ENCODE assay signal across 8 cellular contexts in genomic region chr15:56918907-56919707, GRCh38. TPM values are rescaled to one million over a fixed set of nuclear protein-coding genes. Genes with fewer than 3 reads are reported as not detected.
DNase-seq lines count a peak whose midpoint lies in the region; ATAC-seq and TF ChIP-seq lines count a peak whose summit lies in the region.

No MANE protein-coding gene starts in this region.

- ATAC-seq in GM21825 (IDR thresholded peaks at IDR 0.05; ENCODE audit: unreplicated experiment), result peak; percentile 29

- peaks cover 45% of the 10 kb centered on the region for H4K20me1 ChIP-seq in Loucy (ENCODE audit: insufficient read depth, low read length, poor library complexity, severe bottlenecking)

- peak overlapping the region; percentile 94 for H3K27ac ChIP-seq in layer of hippocampus (ENCODE audit: low read depth, low read length)

- H2AFZ ChIP-seq in Loucy (ENCODE audit: low read length), result peak overlapping the region; percentile 87

- peak overlapping the region; percentile 74 for H3K4me2 ChIP-seq in Loucy (ENCODE audit: low read depth, low read length, poor library complexity, severe bottlenecking)

- H3K27me3 ChIP-seq in Loucy (ENCODE audit: insufficient read depth, low read length, poor library complexity, severe bottlenecking) (no peaks in the 10 kb centered on the region), layer of hippocampus (ENCODE audit: control insufficient read depth, insufficient read depth, low read length) (no peaks in the 10 kb centered on the region)

- H3K9me3 ChIP-seq in Loucy (ENCODE audit: insufficient read depth, low read depth, low read length), result no peaks in the 10 kb centered on the region

- peak overlapping the region; percentile 98 for H3K4me3 ChIP-seq in GM08714 (ENCODE audit: low read length)
- peak overlapping the region; percentile 95 for H3K4me3 ChIP-seq in Loucy (ENCODE audit: low read length, poor library complexity, severe bottlenecking)

- no peak for TF ChIP-seq CTCF in Loucy (conservative IDR thresholded peaks at IDR 0.05; ENCODE audit: low read length)

- peaks cover 46% of the 10 kb centered on the region for H3K4me1 ChIP-seq in Loucy (ENCODE audit: insufficient read depth, low read length, poor library complexity, severe bottlenecking)

- H3K9ac ChIP-seq in Loucy (ENCODE audit: low read depth, low read length, poor library complexity, severe bottlenecking), result peak overlapping the region; percentile 87

- no peaks in the 10 kb centered on the region for H3K9me2 ChIP-seq in Loucy (replicated peaks; ENCODE audit: low read depth, low read length)

- no peaks in the 10 kb centered on the region for H3K36me3 ChIP-seq in Loucy (ENCODE audit: insufficient read depth, low read length)

- H3F3A ChIP-seq in Loucy (ENCODE audit: low read depth), result no peaks in the 10 kb centered on the region

- peaks cover 68% of the 10 kb centered on the region for H3K79me2 ChIP-seq in Loucy (ENCODE audit: insufficient read depth, low read length)

- peak; percentile 30 to 34 for DNase-seq in activated CD4-positive, alpha-beta T cell treated with anti-CD3 and anti-CD28 coated beads for 24 hours (ENCODE audit: low read depth in 2 of 2)
- DNase-seq in cerebellum (ENCODE audit: low spot score) (peak; percentile 36), NCI-H524 treated with DMSO at 0.1 percent for 48 hours (lab: John Stamatoyannopoulos, UW) (no peak)
- peak; percentile 60 for DNase-seq in stimulated activated CD4-positive, alpha-beta T cell treated with anti-CD3 and anti-CD28 coated beads, Interleukin-1b, Interleukin-23, amount 100 ng/mL, for 48 hours

RNA-seq across cellular contexts. Expression of gene TCF12, which starts 0.7 kb away (rescaled TPM):
- total RNA-seq in cerebellum, result 250 TPM
